Comparison of ENCODE assay signal across 27 cellular contexts in the genomic region with DNA sequence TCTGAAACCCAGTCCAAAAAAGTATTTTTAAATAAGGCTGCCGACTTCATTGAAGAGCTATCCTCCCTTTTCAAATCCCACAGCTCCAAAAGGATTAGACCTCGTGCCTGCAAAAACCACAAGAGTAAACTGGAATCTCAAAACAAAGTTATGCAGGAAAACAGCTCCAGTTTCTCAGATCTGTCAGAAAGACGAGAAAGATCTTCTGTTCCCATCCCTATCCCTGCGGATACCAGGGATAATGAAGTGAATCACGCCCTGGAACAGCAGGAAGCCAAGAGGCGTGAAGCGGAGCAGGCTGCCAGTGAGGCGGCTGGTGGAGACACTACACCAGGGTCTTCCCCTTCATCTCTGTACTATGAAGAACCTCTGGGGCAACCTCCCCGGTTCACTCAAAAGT. TPM values are rescaled to one million over a fixed set of nuclear protein-coding genes. Genes with fewer than 3 reads are reported as not detected.
A peak's percentile ranks its signal among the peaks of the same experiment; 100 is the strongest.
DNase-seq lines count a peak whose midpoint lies in the region; ATAC-seq, FAIRE-seq and TF ChIP-seq lines count a peak whose summit lies in the region.
"Had no signal": no experiment of that assay in that cellular context is flagged by ENCODE, and none has a peak within 500 bp of the region (broad histone marks: within the 10 kb centered on the region; RNA-seq: fewer than 3 reads in every experiment).

No MANE protein-coding gene starts in this region.

- FAIRE-seq in K562 (lab: Jason Lieb, UNC) = no peak
- FAIRE-seq: pancreas, small intestine had no signal

- peaks cover 5% of the 10 kb centered on the region for H3K9me1 ChIP-seq in IMR-90 (ENCODE audit: insufficient read depth, low read length)
- H3K9me1 ChIP-seq in K562 (ENCODE audit: control insufficient read depth, insufficient read depth, low read length) = no peaks in the 10 kb centered on the region

- TF ChIP-seq CTCF in IMR-90 (conservative IDR thresholded peaks at IDR 0.05; ENCODE audit: low read depth, low read length) (no peak), K562 (IDR thresholded peaks at IDR 0.05 in 2 of 3, conservative IDR thresholded peaks at IDR 0.05 in 1 of 3; ENCODE audit: insufficient read depth in 2 of 3, low read depth in 1 of 3, low read length in 3 of 3) (no peak)

- no peak overlapping the region for H3K4me3 Mint-ChIP-seq in naive thymus-derived CD4-positive, alpha-beta T cell
- H3K4me3 Mint-ChIP-seq: activated CD4-positive, alpha-beta T cell treated with anti-CD3 and anti-CD28 coated beads, Interleukin-2, amount 10 ng/mL, durations not matched to agents 24 days and 14 days; activated naive CD8-positive, alpha-beta T cell treated with anti-CD3 and anti-CD28 coated beads for 36 hours; CD8-positive, alpha-beta T cell; naive thymus-derived CD8-positive, alpha-beta T cell; T-cell had no signal

- peak overlapping the region; percentile 9 for H2AK9ac ChIP-seq in IMR-90 (replicated peaks; ENCODE audit: low read depth, low read length, poor library complexity)

- no peaks in the 10 kb centered on the region for H3K4me1 ChIP-seq in IMR-90 (ENCODE audit: control insufficient read depth, insufficient read depth, low read length)
- H3K4me1 ChIP-seq in K562 (replicated peaks in 1 of 2; ENCODE audit: control insufficient read depth in 2 of 2, insufficient read depth in 2 of 2, low read length in 2 of 2) = no peaks in the 10 kb centered on the region
- no peaks in the 10 kb centered on the region for H3K4me1 ChIP-seq in mesenchymal stem cell (ENCODE audit: control insufficient read depth, insufficient read depth, low read depth, low read length)
- H3K4me1 ChIP-seq in skeletal muscle satellite cell (ENCODE audit: control insufficient read depth, insufficient read depth, low read length) = peaks cover 26% of the 10 kb centered on the region
- H3K4me1 ChIP-seq in naive thymus-derived CD4-positive, alpha-beta T cell (ENCODE audit: control insufficient read depth in 2 of 2, insufficient read depth in 2 of 2, low read length in 2 of 2) = no peaks in the 10 kb centered on the region
- H3K4me1 ChIP-seq: pancreas had no signal

- no peak for TF ChIP-seq POLR2A in IMR-90 (IDR thresholded peaks at IDR 0.05; ENCODE audit: low read depth, low read length)
- no peak for TF ChIP-seq POLR2A in K562 (conservative IDR thresholded peaks at IDR 0.05)

- POLR2A ChIA-PET in IMR-90 (lab: Charles Lee; ENCODE audit: unreplicated experiment) = interaction anchor here (0.6 to 1.3 kb wide), 2 partner anchors 15 to 271 kb away, joined by 3 read pairs; no protein-coding TSS in a partner anchor
- POLR2A ChIA-PET in K562 (lab: Yijun Ruan, JAX) = interaction anchor here (0.7 to 1.5 kb wide), 3 partner anchors 12 to 25 kb away, joined by 3 to 6 read pairs (median 4); partner anchors contain the start of gene MYPN
- POLR2A ChIA-PET in naive thymus-derived CD4-positive, alpha-beta T cell (lab: Charles Lee) = no interaction called here

- no peaks in the 10 kb centered on the region for H3K36me3 ChIP-seq in IMR-90 (ENCODE audit: control insufficient read depth, insufficient read depth, low read length)
- H3K36me3 ChIP-seq in K562 (ENCODE audit: control insufficient read depth, insufficient read depth, low read length) = no peaks in the 10 kb centered on the region
- no peaks in the 10 kb centered on the region for H3K36me3 ChIP-seq in mesenchymal stem cell (ENCODE audit: control insufficient read depth in 1 of 2, insufficient read depth in 2 of 2, low read depth in 1 of 2, low read length in 2 of 2)
- peaks cover 49% of the 10 kb centered on the region for H3K36me3 ChIP-seq in skeletal muscle satellite cell (ENCODE audit: insufficient read depth, low read length)
- no peaks in the 10 kb centered on the region for H3K36me3 ChIP-seq in naive thymus-derived CD4-positive, alpha-beta T cell (ENCODE audit: control insufficient read depth in 2 of 3, insufficient read depth in 3 of 3, low read length in 3 of 3)
- H3K36me3 ChIP-seq: pancreas had no signal

- in situ Hi-C loops in IMR-90 (cut with MboI; ENCODE audit: low sequenced_read_pairs) (no loop called here), K562 (cut with MboI) (no loop called here)

- H4K91ac ChIP-seq in IMR-90 (ENCODE audit: insufficient read depth, low read depth, low read length) (no peak overlapping the region), mesenchymal stem cell (ENCODE audit: low read length) (no peak overlapping the region)

- dilution Hi-C loops in IMR-90 (cut with HindIII; ENCODE audit: low sequenced_read_pairs, unreplicated experiment) = no loop called here

- H3K4me3 ChIP-seq in IMR-90 (ENCODE audit: insufficient read depth, low read depth, low read length) (no peak overlapping the region), K562 (no peak overlapping the region), mesenchymal stem cell (ENCODE audit: insufficient read depth in 1 of 2, low read depth in 1 of 2, low read length in 2 of 2) (peak overlapping the region in 1 of 2 experiments; percentile 53), skeletal muscle satellite cell (ENCODE audit: low read length) (no peak overlapping the region)
- no peak overlapping the region for H3K4me3 ChIP-seq in naive thymus-derived CD4-positive, alpha-beta T cell (ENCODE audit: low read length)
- H3K4me3 ChIP-seq: pancreas had no signal

- TF ChIP-seq EP300 in K562 (IDR thresholded peaks at IDR 0.05; ENCODE audit: low read length) = no peak

- H2BK15ac ChIP-seq in IMR-90 (ENCODE audit: low read depth, low read length) (no peak overlapping the region), mesenchymal stem cell (ENCODE audit: low read depth, poor library complexity, severe bottlenecking) (peak overlapping the region; percentile 44)

- H3K4ac ChIP-seq in IMR-90 (ENCODE audit: low read depth, low read length) (no peak overlapping the region; the same call in 1 of the 2 replicates), mesenchymal stem cell (ENCODE audit: low read depth in 1 of 2, low read length in 2 of 2) (no peak overlapping the region)

- no peak overlapping the region for H4K5ac ChIP-seq in IMR-90 (ENCODE audit: low read depth, low read length)

- 92% methylated on average over 2 of the region's 9 CpGs; no CpG with 5 or more reads in 1 of the 2 experiments for WGBS in IMR-90 (ENCODE audit: extremely low coverage in 2 of 2, insufficient read length in 1 of 2), 2 experiments
- 15% methylated on average over 9 of the region's 9 CpGs for WGBS in K562 (ENCODE audit: insufficient coverage, low coverage, missing lambda C conversion rate)
- WGBS in mesenchymal stem cell = 57% methylated on average over 9 of the region's 9 CpGs

- CTCF ChIA-PET in IMR-90 (lab: Yijun Ruan, JAX) = interaction anchor here (0.6 to 1.0 kb wide), 2 partner anchors 33 to 240 kb away, joined by 3 read pairs; no protein-coding TSS in a partner anchor
- CTCF ChIA-PET in K562 (lab: Yijun Ruan, JAX; ENCODE audit: low intra/inter-chr PET ratio) = no interaction called here
- CTCF ChIA-PET in naive thymus-derived CD4-positive, alpha-beta T cell (lab: Charles Lee) = no interaction called here

- no peaks in the 10 kb centered on the region for H3K9me3 Mint-ChIP-seq in naive thymus-derived CD4-positive, alpha-beta T cell
- H3K9me3 Mint-ChIP-seq: activated CD4-positive, alpha-beta T cell treated with anti-CD3 and anti-CD28 coated beads, Interleukin-2, amount 10 ng/mL, durations not matched to agents 24 days and 14 days; activated naive CD8-positive, alpha-beta T cell treated with anti-CD3 and anti-CD28 coated beads for 36 hours; CD8-positive, alpha-beta T cell; naive thymus-derived CD8-positive, alpha-beta T cell; T-cell had no signal

- TF ChIP-seq RAD21 in IMR-90 (IDR thresholded peaks at IDR 0.05; ENCODE audit: low read length) = no peak
- TF ChIP-seq RAD21 in K562 (CRISPR knock-in tag; conservative IDR thresholded peaks at IDR 0.05 in 1 of 2, IDR thresholded peaks at IDR 0.05 in 1 of 2) = no peak

- DNase-seq in IMR-90 (no peak), K562 (ENCODE audit: extremely low read depth in 1 of 4, low spot score in 3 of 4) (no peak), mesenchymal stem cell (peak; percentile 43), SHP77 treated with DMSO at 0.1 percent for 48 hours (lab: John Stamatoyannopoulos, UW) (no peak)
- no peak for DNase-seq in naive thymus-derived CD4-positive, alpha-beta T cell
- DNase-seq: activated CD4-positive, alpha-beta T cell treated with anti-CD3 and anti-CD28 coated beads, Interleukin-2, amount 10 ng/mL, durations not matched to agents 24 days and 14 days; activated CD8-positive, alpha-beta memory T cell treated with anti-CD3 and anti-CD28 coated beads, Interleukin-2, amount 50 U/mL, for 4 hours; activated naive CD8-positive, alpha-beta T cell treated with anti-CD3 and anti-CD28 coated beads for 36 hours; CD8-positive, alpha-beta T cell; effector memory CD4-positive, alpha-beta T cell; GF-D8; glutamatergic neuron; KBM-7; MV-4-11; naive thymus-derived CD8-positive, alpha-beta T cell; NCI-H187; NCI-H748 treated with DMSO at 0.1 percent for 48 hours; pancreas; SHP77; small intestine; stimulated activated naive CD4-positive, alpha-beta T cell; T-cell had no signal

- no peak overlapping the region for H2BK12ac ChIP-seq in mesenchymal stem cell (ENCODE audit: low read length in 2 of 2)

- H4K8ac ChIP-seq in IMR-90 (ENCODE audit: low read depth in 2 of 2, low read length in 2 of 2) (no peak overlapping the region), mesenchymal stem cell (ENCODE audit: low read length) (no peak overlapping the region)

- H3K23ac ChIP-seq in IMR-90 (ENCODE audit: low read depth, low read length) (no peak overlapping the region), mesenchymal stem cell (ENCODE audit: low read length in 2 of 2) (no peak overlapping the region)

- peak overlapping the region; percentile 44; the same call in 1 of the 2 replicates for H2BK20ac ChIP-seq in IMR-90 (ENCODE audit: low read depth, low read length)

- H3K4me1 Mint-ChIP-seq in naive thymus-derived CD4-positive, alpha-beta T cell = no peaks in the 10 kb centered on the region
- H3K4me1 Mint-ChIP-seq: activated CD4-positive, alpha-beta T cell treated with anti-CD3 and anti-CD28 coated beads, Interleukin-2, amount 10 ng/mL, durations not matched to agents 24 days and 14 days; activated naive CD8-positive, alpha-beta T cell treated with anti-CD3 and anti-CD28 coated beads for 36 hours; T-cell had no signal

- no peaks in the 10 kb centered on the region for H3K79me2 ChIP-seq in K562 (ENCODE audit: control insufficient read depth, insufficient read depth, low read length)

- no peak overlapping the region for H2BK5ac ChIP-seq in IMR-90 (ENCODE audit: low read depth, low read length, poor library complexity, severe bottlenecking)
- H2BK5ac ChIP-seq in mesenchymal stem cell (ENCODE audit: low read depth, low read length, poor library complexity, severe bottlenecking) = peak overlapping the region; percentile 62

- H3K18ac ChIP-seq in IMR-90 (ENCODE audit: low read depth, low read length) (no peak overlapping the region), mesenchymal stem cell (ENCODE audit: low read depth in 1 of 2, low read length in 2 of 2) (no peak overlapping the region)

- no peaks in the 10 kb centered on the region for H3K36me3 Mint-ChIP-seq in naive thymus-derived CD4-positive, alpha-beta T cell
- H3K36me3 Mint-ChIP-seq: activated naive CD8-positive, alpha-beta T cell treated with anti-CD3 and anti-CD28 coated beads for 36 hours; CD8-positive, alpha-beta T cell; naive thymus-derived CD8-positive, alpha-beta T cell; T-cell had no signal

- intact Hi-C loops in IMR-90 (cut with micrococcal nuclease) (no loop called here), K562 (cut with micrococcal nuclease) (no loop called here)
- intact Hi-C loops in naive thymus-derived CD4-positive, alpha-beta T cell (cut with micrococcal nuclease) = no loop called here

- peaks cover 0 to 10% (median 7%) of the 10 kb centered on the region in 5 donors for H3K27me3 Mint-ChIP-seq in naive thymus-derived CD4-positive, alpha-beta T cell

- H2AFZ ChIP-seq in IMR-90 (replicated peaks; ENCODE audit: low read length, poor library complexity) = no peak overlapping the region
- H2AFZ ChIP-seq in K562 (ENCODE audit: low read depth, low read length) = no peak overlapping the region
- H2AFZ ChIP-seq in mesenchymal stem cell (ENCODE audit: low read depth, low read length) = no peak overlapping the region

- H2AK5ac ChIP-seq in IMR-90 (ENCODE audit: low read depth, low read length) = no peak overlapping the region
- no peak overlapping the region for H2AK5ac ChIP-seq in mesenchymal stem cell (ENCODE audit: low read length, severe bottlenecking)

- no peak overlapping the region for H3K4me2 ChIP-seq in IMR-90 (ENCODE audit: low read depth, low read length)
- no peak overlapping the region for H3K4me2 ChIP-seq in K562 (ENCODE audit: insufficient read depth, low read length)
- H3K4me2 ChIP-seq in mesenchymal stem cell (ENCODE audit: low read length, poor library complexity, severe bottlenecking) = no peak overlapping the region
- peak overlapping the region; percentile 43 for H3K4me2 ChIP-seq in skeletal muscle satellite cell (ENCODE audit: low read length)

- H3K14ac ChIP-seq in IMR-90 (replicated peaks; ENCODE audit: low read depth, low read length) (no peak overlapping the region), mesenchymal stem cell (ENCODE audit: low read length in 2 of 2) (no peak overlapping the region)

- H3K9ac ChIP-seq in IMR-90 (ENCODE audit: low read depth, low read length) (no peak overlapping the region), K562 (ENCODE audit: insufficient read depth in 1 of 2, low read depth in 2 of 2, low read length in 2 of 2) (no peak overlapping the region), mesenchymal stem cell (ENCODE audit: low read length) (peak overlapping the region; percentile 70), skeletal muscle satellite cell (ENCODE audit: low read depth, low read length) (peak overlapping the region; percentile 55)

- ATAC-seq in IMR-90 (ENCODE audit: low read depth) (no peak), K562 (peak; percentile 32; the same call in 2 of the 3 replicates), HG02642 (IDR thresholded peaks at IDR 0.05; ENCODE audit: poor library complexity, unreplicated experiment) (no peak), GM18861 (IDR thresholded peaks at IDR 0.05; ENCODE audit: unreplicated experiment) (no peak)
- no peak for ATAC-seq in naive thymus-derived CD4-positive, alpha-beta T cell
- ATAC-seq: CD8-positive, alpha-beta T cell; esophagus mucosa; HCT116; naive thymus-derived CD8-positive, alpha-beta T cell; pancreas; T-cell had no signal

- no peak overlapping the region for H3K56ac ChIP-seq in IMR-90 (ENCODE audit: extremely low read depth, insufficient read depth, low read length)

- no peak overlapping the region for H3K27ac Mint-ChIP-seq in naive thymus-derived CD4-positive, alpha-beta T cell
- H3K27ac Mint-ChIP-seq: activated CD4-positive, alpha-beta T cell treated with anti-CD3 and anti-CD28 coated beads, Interleukin-2, amount 10 ng/mL, durations not matched to agents 24 days and 14 days; activated naive CD8-positive, alpha-beta T cell treated with anti-CD3 and anti-CD28 coated beads for 36 hours; CD8-positive, alpha-beta T cell; naive thymus-derived CD8-positive, alpha-beta T cell; T-cell had no signal

- H3K9me3 ChIP-seq in IMR-90 (ENCODE audit: control insufficient read depth, insufficient read depth, low read length) = no peaks in the 10 kb centered on the region
- H3K9me3 ChIP-seq in K562 (replicated peaks; ENCODE audit: control insufficient read depth, insufficient read depth, low read depth, low read length) = no peaks in the 10 kb centered on the region
- no peaks in the 10 kb centered on the region for H3K9me3 ChIP-seq in mesenchymal stem cell (ENCODE audit: control insufficient read depth, low read length)
- H3K9me3 ChIP-seq in skeletal muscle satellite cell (replicated peaks; ENCODE audit: low read length) = no peaks in the 10 kb centered on the region
- no peaks in the 10 kb centered on the region for H3K9me3 ChIP-seq in naive thymus-derived CD4-positive, alpha-beta T cell (ENCODE audit: control insufficient read depth in 2 of 3, low read length in 3 of 3)
- H3K9me3 ChIP-seq: pancreas had no signal

- H2BK120ac ChIP-seq in IMR-90 (ENCODE audit: low read depth, low read length) = peak overlapping the region; percentile 58
- H2BK120ac ChIP-seq in mesenchymal stem cell (ENCODE audit: low read depth, low read length) = no peak overlapping the region

- no peak overlapping the region for H3K27ac ChIP-seq in IMR-90 (ENCODE audit: insufficient read depth, low read length)
- H3K27ac ChIP-seq in K562 (ENCODE audit: extremely low read depth, low read depth, low read length) = no peak overlapping the region
- no peak overlapping the region for H3K27ac ChIP-seq in mesenchymal stem cell (ENCODE audit: low read length, poor library complexity, severe bottlenecking)
- no peak overlapping the region for H3K27ac ChIP-seq in naive thymus-derived CD4-positive, alpha-beta T cell (ENCODE audit: low read depth, low read length)
- H3K27ac ChIP-seq: pancreas had no signal

- H3K79me1 ChIP-seq in IMR-90 (ENCODE audit: low read depth in 1 of 2, low read length in 2 of 2) (no peaks in the 10 kb centered on the region), mesenchymal stem cell (replicated peaks; ENCODE audit: low read length, poor library complexity, severe bottlenecking) (no peaks in the 10 kb centered on the region)

- no TSS peak for BruUV-seq in IMR-90 (replicated peaks; lab: Mats Ljungman, UMichigan)
- no TSS peak for BruUV-seq in K562 (replicated peaks; lab: Mats Ljungman, UMichigan)

- H3K27me3 ChIP-seq in IMR-90 (ENCODE audit: control insufficient read depth, insufficient read depth, low read length) = no peaks in the 10 kb centered on the region
- H3K27me3 ChIP-seq in K562 (ENCODE audit: control insufficient read depth in 2 of 2, insufficient read depth in 2 of 2, low read length in 2 of 2) = peaks cover 12 to 19% of the 10 kb centered on the region in 2 experiments; a peak in 4 of 5 replicates
- H3K27me3 ChIP-seq in mesenchymal stem cell (ENCODE audit: control insufficient read depth in 1 of 2, insufficient read depth in 1 of 2, low read length in 2 of 2) = no peaks in the 10 kb centered on the region
- no peaks in the 10 kb centered on the region for H3K27me3 ChIP-seq in skeletal muscle satellite cell (ENCODE audit: control insufficient read depth, insufficient read depth, low read length)
- H3K27me3 ChIP-seq in naive thymus-derived CD4-positive, alpha-beta T cell (ENCODE audit: control insufficient read depth in 2 of 2, insufficient read depth in 2 of 2, low read length in 2 of 2) = no peaks in the 10 kb centered on the region
- H3K27me3 ChIP-seq: pancreas had no signal

- H4K20me1 ChIP-seq in IMR-90 (ENCODE audit: insufficient read depth, low read length) (no peaks in the 10 kb centered on the region), K562 (replicated peaks; ENCODE audit: control insufficient read depth, insufficient read depth, low read length) (no peaks in the 10 kb centered on the region)

RNA-seq across cellular contexts. Expression of gene MYPN, which starts 12.6 kb away (rescaled TPM):
- 12.5 and 13.1 TPM in 2 replicates for total RNA-seq in IMR-90 (2012; rRNA removed)
- 7.8 and 8.1 TPM in 2 replicates for polyA plus RNA-seq in IMR-90 (2012; rRNA removed)
- 2.5 and 4.1 TPM in 2 replicates for polyA plus RNA-seq in IMR-90 (2012; cell fraction: cytosol; rRNA removed)
- polyA plus RNA-seq in IMR-90 (2012; cell fraction: nucleus; rRNA removed; ENCODE audit: low replicate concordance) = 4.3 and 6.7 TPM in 2 replicates
- not detected in 2 replicates for total RNA-seq in K562 (2011; cell fraction: chromatin; rRNA removed; ENCODE audit: low replicate concordance)
- not detected in 2 replicates for total RNA-seq in K562 (2011; cell fraction: nucleolus; rRNA removed)
- total RNA-seq in K562 (2011; cell fraction: nucleoplasm; rRNA removed) = not detected in 2 replicates
- total RNA-seq in K562 (2014; rRNA removed) = not detected in 2 replicates
- not detected in 2 replicates for total RNA-seq in K562 (2014; rRNA removed; fragmentation: Illumina TruSeq; extraction: Trizol)
- total RNA-seq in K562 (2015; rRNA removed; fragmentation: Illumina TruSeq; extraction: Trizol) = not detected in 2 replicates
- not detected in 2 replicates for total RNA-seq in K562 (2021)
- polyA plus RNA-seq in K562 (2011; rRNA removed) = not detected in 2 replicates
- not detected in 2 replicates for polyA plus RNA-seq in K562 (2011; cell fraction: cytosol; rRNA removed)
- not detected in 2 replicates for polyA plus RNA-seq in K562 (2011; cell fraction: nucleus; rRNA removed)
- not detected in 2 replicates for polyA plus RNA-seq in K562 (2012)
- polyA plus RNA-seq in K562 (2014; fragmentation: Illumina TruSeq; extraction: Trizol) = not detected in 2 replicates
- not detected for polyA plus RNA-seq in K562 (2014; fragmentation: Nextera tagmentation; extraction: Ambion mirVana)
- polyA plus RNA-seq in K562 (2014; rRNA removed) = not detected in 2 replicates
- not detected in 2 replicates for polyA minus RNA-seq in K562 (2011; rRNA and poly(A)+ RNA removed)
- polyA minus RNA-seq in K562 (2011; cell fraction: cytosol; rRNA and poly(A)+ RNA removed) = 0.48 and 0.73 TPM in 2 replicates
- 0.11 TPM in 1 of 2 replicates, not detected in the other for polyA minus RNA-seq in K562 (2011; cell fraction: nucleus; rRNA and poly(A)+ RNA removed)
- not detected for polyA plus RNA-seq in mesenchymal stem cell (2013, experiment 1 of 2)
- polyA plus RNA-seq in mesenchymal stem cell (2013, experiment 2 of 2) = 0.01 TPM
- total RNA-seq in skeletal muscle satellite cell (2012; rRNA removed) = 2.2 and 8.6 TPM in 2 replicates
- not detected for total RNA-seq in naive thymus-derived CD4-positive, alpha-beta T cell
- not detected for polyA plus RNA-seq in naive thymus-derived CD4-positive, alpha-beta T cell
- total RNA-seq: activated CD4-positive, alpha-beta T cell treated with anti-CD3 and anti-CD28 coated beads, Interleukin-2, amount 10 ng/mL, durations not matched to agents 24 days and 14 days; activated naive CD8-positive, alpha-beta T cell treated with anti-CD3 and anti-CD28 coated beads for 36 hours; CD8-positive, alpha-beta T cell; naive thymus-derived CD8-positive, alpha-beta T cell; T-cell had no signal
- polyA plus RNA-seq: naive thymus-derived CD8-positive, alpha-beta T cell had no signal

RNA-seq across cellular contexts. Expression of gene HERC4, which starts 46.8 kb away (rescaled TPM):
- total RNA-seq in IMR-90 (2012; rRNA removed) (92.8 and 177 TPM in 2 replicates), K562 (2014; rRNA removed) (15.8 and 17.5 TPM in 2 replicates), K562 (2014; rRNA removed; fragmentation: Illumina TruSeq; extraction: Trizol) (33.5 and 40.5 TPM in 2 replicates), K562 (2015; rRNA removed; fragmentation: Illumina TruSeq; extraction: Trizol) (27.1 and 30.6 TPM in 2 replicates), K562 (2021) (26.3 and 29.8 TPM in 2 replicates)
- polyA plus RNA-seq in IMR-90 (2012; rRNA removed) (46.1 and 66.6 TPM in 2 replicates), K562 (2011; rRNA removed) (22.5 and 25.6 TPM in 2 replicates), K562 (2014; fragmentation: Illumina TruSeq; extraction: Trizol) (18.6 and 22.8 TPM in 2 replicates), K562 (2014; fragmentation: Nextera tagmentation; extraction: Ambion mirVana) (10 to 100 TPM; 12.5 to 17.4 TPM), K562 (2014; rRNA removed) (17.2 and 22.5 TPM in 2 replicates)
- polyA plus RNA-seq in IMR-90 (2012; cell fraction: cytosol; rRNA removed) = 4.9 and 7.2 TPM in 2 replicates
- 16.7 and 91.2 TPM in 2 replicates for polyA plus RNA-seq in IMR-90 (2012; cell fraction: nucleus; rRNA removed; ENCODE audit: low replicate concordance)
- total RNA-seq in K562 (2011; cell fraction: chromatin; rRNA removed; ENCODE audit: low replicate concordance) = 62.0 and 186 TPM in 2 replicates
- total RNA-seq in K562 (2011; cell fraction: nucleolus; rRNA removed) = 26.7 and 30.8 TPM in 2 replicates
- 81.7 and 136 TPM in 2 replicates for total RNA-seq in K562 (2011; cell fraction: nucleoplasm; rRNA removed)
- polyA plus RNA-seq in K562 (2011; cell fraction: cytosol; rRNA removed) = 3.8 and 9.3 TPM in 2 replicates
- polyA plus RNA-seq in K562 (2011; cell fraction: nucleus; rRNA removed) = 18.5 and 25.6 TPM in 2 replicates
- 20.8 and 24.5 TPM in 2 replicates for polyA plus RNA-seq in K562 (2012)
- 45.3 and 52.7 TPM in 2 replicates for polyA minus RNA-seq in K562 (2011; rRNA and poly(A)+ RNA removed)
- 11.3 and 14.3 TPM in 2 replicates for polyA minus RNA-seq in K562 (2011; cell fraction: cytosol; rRNA and poly(A)+ RNA removed)
- polyA minus RNA-seq in K562 (2011; cell fraction: nucleus; rRNA and poly(A)+ RNA removed) = 26.0 and 42.8 TPM in 2 replicates
- polyA plus RNA-seq in mesenchymal stem cell (2013, experiment 1 of 2) = 20.9 TPM
- 20.2 TPM for polyA plus RNA-seq in mesenchymal stem cell (2013, experiment 2 of 2)
- 79.7 and 145 TPM in 2 replicates for total RNA-seq in skeletal muscle satellite cell (2012; rRNA removed)
- total RNA-seq in naive thymus-derived CD4-positive, alpha-beta T cell = 100 to 1,000 TPM in 2 of 5 experiments, 10 to 100 TPM in 3; 65.7 to 113 (median 78.6) TPM
- polyA plus RNA-seq in naive thymus-derived CD4-positive, alpha-beta T cell = 10 to 100 TPM; 21.2 to 26.3 TPM

Comparison
In these comparisons a context has a peak if more than half of its experiments do, and no peak if none do; other contexts are left out.
1. H3K9ac ChIP-seq: peak in mesenchymal stem cell (single experiment) and skeletal muscle satellite cell (single experiment); none in IMR-90 (single experiment) and K562 (0 of 2).
2. RNA of gene MYPN, which starts 12.6 kb away (total RNA-seq): 12.5 to 13.1 TPM in IMR-90; not detected in K562 and not detected in naive thymus-derived CD4-positive, alpha-beta T cell; every median in the first group is over 10 times any median in the second.